Comparison of ENCODE assay signal across 2 cellular contexts in the genomic region with DNA sequence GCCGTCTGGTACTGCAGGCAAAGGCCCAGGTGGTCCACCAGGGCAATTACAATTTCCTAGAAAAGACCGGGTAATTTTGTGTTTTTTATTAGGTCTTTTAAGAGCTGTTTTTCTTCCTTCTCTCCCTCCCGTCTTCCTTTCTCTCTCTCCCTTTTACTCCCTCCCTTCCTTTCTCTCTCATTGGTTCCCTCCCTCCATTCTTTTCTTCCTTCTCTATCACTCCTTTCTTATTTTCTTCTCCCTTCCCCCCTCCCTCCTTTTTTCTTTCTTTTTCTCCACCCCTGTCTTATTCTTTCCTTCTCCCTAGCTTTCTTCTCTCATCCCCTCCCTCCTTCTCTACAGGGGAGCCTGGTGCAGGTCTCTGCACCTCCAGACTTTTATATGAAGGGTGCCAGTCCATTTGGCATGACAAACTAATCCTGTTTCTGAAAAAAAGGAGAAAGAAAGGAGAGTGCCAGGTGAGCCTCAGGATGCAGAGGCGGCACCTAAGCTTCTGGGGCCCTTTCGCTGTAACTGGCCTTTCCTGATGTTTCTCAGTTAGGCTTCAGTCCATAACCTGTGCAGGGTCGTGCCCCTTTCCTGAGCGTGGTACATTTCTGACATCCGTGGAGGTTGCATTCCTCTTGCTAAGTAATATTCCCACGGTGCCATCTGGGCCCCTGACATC.
TF ChIP-seq lines count a peak whose summit lies in the region.

No MANE protein-coding gene starts in this region.

TF ChIP-seq in SK-N-SH, 30 proteins besides CTCF, POLR2A, EP300 and RAD21 (continued from another document):
- peak; percentile 65; the same call in 1 of the 2 replicates for TF ChIP-seq EZH2phosphoT487 (IDR thresholded peaks at IDR 0.05; ENCODE audit: borderline replicate concordance, low read depth)
- TF ChIP-seq, protein P1, sequence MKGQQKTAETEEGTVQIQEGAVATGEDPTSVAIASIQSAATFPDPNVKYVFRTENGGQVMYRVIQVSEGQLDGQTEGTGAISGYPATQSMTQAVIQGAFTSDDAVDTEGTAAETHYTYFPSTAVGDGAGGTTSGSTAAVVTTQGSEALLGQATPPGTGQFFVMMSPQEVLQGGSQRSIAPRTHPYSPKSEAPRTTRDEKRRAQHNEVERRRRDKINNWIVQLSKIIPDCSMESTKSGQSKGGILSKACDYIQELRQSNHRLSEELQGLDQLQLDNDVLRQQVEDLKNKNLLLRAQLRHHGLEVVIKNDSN (IDR thresholded peaks at IDR 0.05; ENCODE audit: borderline replicate concordance, low read depth), result no peak

TF ChIP-seq in SK-N-SH treated with all-trans-retinoic acid at 6 μM for 48 hours, 23 proteins besides CTCF, POLR2A, EP300 and RAD21 (continued from another document):
- TF ChIP-seq, protein P2, sequence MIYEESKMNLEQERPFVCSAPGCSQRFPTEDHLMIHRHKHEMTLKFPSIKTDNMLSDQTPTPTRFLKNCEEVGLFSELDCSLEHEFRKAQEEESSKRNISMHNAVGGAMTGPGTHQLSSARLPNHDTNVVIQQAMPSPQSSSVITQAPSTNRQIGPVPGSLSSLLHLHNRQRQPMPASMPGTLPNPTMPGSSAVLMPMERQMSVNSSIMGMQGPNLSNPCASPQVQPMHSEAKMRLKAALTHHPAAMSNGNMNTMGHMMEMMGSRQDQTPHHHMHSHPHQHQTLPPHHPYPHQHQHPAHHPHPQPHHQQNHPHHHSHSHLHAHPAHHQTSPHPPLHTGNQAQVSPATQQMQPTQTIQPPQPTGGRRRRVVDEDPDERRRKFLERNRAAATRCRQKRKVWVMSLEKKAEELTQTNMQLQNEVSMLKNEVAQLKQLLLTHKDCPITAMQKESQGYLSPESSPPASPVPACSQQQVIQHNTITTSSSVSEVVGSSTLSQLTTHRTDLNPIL (CRISPR knock-in tag; IDR thresholded peaks at IDR 0.05; ENCODE audit: low read depth), result no peak
- TF ChIP-seq ZFP3 (CRISPR knock-in tag; IDR thresholded peaks at IDR 0.05), result no peak
- no peak for TF ChIP-seq BACH2 (CRISPR knock-in tag; IDR thresholded peaks at IDR 0.05; ENCODE audit: borderline replicate concordance)
- TF ChIP-seq TOX (CRISPR knock-in tag; IDR thresholded peaks at IDR 0.05; ENCODE audit: borderline replicate concordance), result no peak
- no peak for TF ChIP-seq ZNF70 (CRISPR knock-in tag; IDR thresholded peaks at IDR 0.05)
- TF ChIP-seq SNAI2 (CRISPR knock-in tag; IDR thresholded peaks at IDR 0.05), result no peak
- TF ChIP-seq, protein P3, sequence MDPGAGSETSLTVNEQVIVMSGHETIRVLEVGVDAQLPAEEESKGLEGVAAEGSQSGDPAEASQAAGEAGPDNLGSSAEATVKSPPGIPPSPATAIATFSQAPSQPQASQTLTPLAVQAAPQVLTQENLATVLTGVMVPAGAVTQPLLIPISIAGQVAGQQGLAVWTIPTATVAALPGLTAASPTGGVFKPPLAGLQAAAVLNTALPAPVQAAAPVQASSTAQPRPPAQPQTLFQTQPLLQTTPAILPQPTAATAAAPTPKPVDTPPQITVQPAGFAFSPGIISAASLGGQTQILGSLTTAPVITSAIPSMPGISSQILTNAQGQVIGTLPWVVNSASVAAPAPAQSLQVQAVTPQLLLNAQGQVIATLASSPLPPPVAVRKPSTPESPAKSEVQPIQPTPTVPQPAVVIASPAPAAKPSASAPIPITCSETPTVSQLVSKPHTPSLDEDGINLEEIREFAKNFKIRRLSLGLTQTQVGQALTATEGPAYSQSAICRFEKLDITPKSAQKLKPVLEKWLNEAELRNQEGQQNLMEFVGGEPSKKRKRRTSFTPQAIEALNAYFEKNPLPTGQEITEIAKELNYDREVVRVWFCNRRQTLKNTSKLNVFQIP (CRISPR knock-in tag; IDR thresholded peaks at IDR 0.05; ENCODE audit: borderline replicate concordance, low read depth), result no peak
